Comparison of ENCODE assay signal across 13 cellular contexts in the genomic region with DNA sequence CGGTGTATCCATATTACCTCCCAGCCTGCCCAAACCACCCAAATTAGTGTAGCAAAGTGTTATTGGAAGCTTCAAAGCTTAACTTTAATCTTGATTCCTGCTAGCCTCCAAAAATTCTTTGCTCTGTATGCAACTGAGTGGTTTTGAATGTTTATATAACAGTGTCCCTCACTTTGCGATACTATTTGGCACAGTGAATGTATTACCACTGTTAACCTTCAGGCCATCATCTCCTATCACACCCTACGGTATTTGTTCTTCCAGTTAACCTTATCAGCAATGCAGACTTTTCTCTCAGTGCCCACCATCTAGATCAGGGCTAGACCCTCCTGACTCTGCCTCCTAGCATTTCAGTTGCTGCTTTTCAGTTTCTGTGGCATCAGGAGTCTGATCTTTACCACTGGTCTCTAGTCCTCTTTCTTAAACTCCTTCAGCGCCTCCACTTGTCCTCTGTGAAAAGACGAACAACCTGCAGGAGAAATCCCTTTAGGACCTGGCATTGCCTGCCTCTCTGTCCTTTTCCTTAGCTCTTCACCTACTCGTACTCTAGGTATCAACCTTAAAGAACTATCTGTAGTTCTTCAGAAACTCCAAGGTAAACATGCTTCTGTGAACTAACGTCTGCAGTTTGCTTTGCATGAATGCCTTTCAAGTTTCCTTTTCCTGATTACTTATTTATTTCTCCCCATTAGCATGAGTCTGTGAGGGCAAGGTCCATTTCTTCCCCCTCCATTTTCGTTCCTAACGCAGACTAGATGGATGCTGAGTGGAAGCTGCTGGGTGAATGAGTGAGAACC.
A peak's percentile ranks its signal among the peaks of the same experiment; 100 is the strongest.
DNase-seq lines count a peak whose midpoint lies in the region; ATAC-seq, FAIRE-seq and TF ChIP-seq lines count a peak whose summit lies in the region.
"Had no signal": no experiment of that assay in that cellular context is flagged by ENCODE, and none has a peak within 500 bp of the region (broad histone marks: within the 10 kb centered on the region; RNA-seq: fewer than 3 reads in every experiment).

No MANE protein-coding gene starts in this region.

- no peaks in the 10 kb centered on the region for H3K36me3 ChIP-seq in Caco-2 (ENCODE audit: control insufficient read depth, insufficient read depth, low read length)
- H3K36me3 ChIP-seq: tibial artery had no signal

- H3K27me3 ChIP-seq in Caco-2 (replicated peaks; ENCODE audit: control insufficient read depth, insufficient read depth, low read length) = no peaks in the 10 kb centered on the region
- H3K27me3 ChIP-seq: tibial artery had no signal

- H3K4me3 Mint-ChIP-seq in Caco-2 (ENCODE audit: unreplicated experiment) = peak overlapping the region; percentile 44
- H3K4me3 Mint-ChIP-seq: activated CD4-positive, alpha-beta T cell treated with anti-CD3 and anti-CD28 coated beads, Interleukin-2, amount 10 ng/mL, durations not matched to agents 7 days and 5 days; dendritic cell treated with granulocyte-macrophage colony-stimulating factor and Interleukin-4, amounts not matched to agents 40 ng/mL and 50 ng/mL, for 4 days had no signal

- H3K27me3 Mint-ChIP-seq in Caco-2 (ENCODE audit: insufficient read depth, unreplicated experiment) = no peaks in the 10 kb centered on the region
- H3K27me3 Mint-ChIP-seq: dendritic cell treated with granulocyte-macrophage colony-stimulating factor and Interleukin-4, amounts not matched to agents 40 ng/mL and 50 ng/mL, for 4 days had no signal

- H3K9me3 ChIP-seq in Caco-2 = no peaks in the 10 kb centered on the region
- H3K9me3 ChIP-seq: tibial artery had no signal

- H3K9me3 Mint-ChIP-seq in Caco-2 (ENCODE audit: unreplicated experiment) = no peaks in the 10 kb centered on the region
- H3K9me3 Mint-ChIP-seq: activated CD4-positive, alpha-beta T cell treated with anti-CD3 and anti-CD28 coated beads, Interleukin-2, amount 10 ng/mL, durations not matched to agents 7 days and 5 days had no signal

- no peak for DNase-seq in Caco-2
- peak; percentile 66 for DNase-seq in RCC 7860 (ENCODE audit: low spot score)
- peak; percentile 69 for DNase-seq in left kidney (ENCODE audit: low read depth, low spot score)
- DNase-seq in RPMI8226 = no peak
- no peak for DNase-seq in stimulated activated CD4-positive, alpha-beta T cell treated with anti-CD3 and anti-CD28 coated beads, Interleukin-4, amount 100 ng/mL, for 24 hours
- no peak for DNase-seq in SW480 (ENCODE audit: low spot score)
- no peak for DNase-seq in GM13977 (ENCODE audit: low spot score)
- DNase-seq: activated CD4-positive, alpha-beta T cell treated with anti-CD3 and anti-CD28 coated beads, Interleukin-2, amount 10 ng/mL, durations not matched to agents 7 days and 5 days; NCI-H1436 treated with DMSO at 0.1 percent for 48 hours; NCI-H69; tibial artery had no signal

- peak overlapping the region; percentile 68 for H3K27ac Mint-ChIP-seq in Caco-2 (ENCODE audit: unreplicated experiment)
- H3K27ac Mint-ChIP-seq: activated CD4-positive, alpha-beta T cell treated with anti-CD3 and anti-CD28 coated beads, Interleukin-2, amount 10 ng/mL, durations not matched to agents 7 days and 5 days; dendritic cell treated with granulocyte-macrophage colony-stimulating factor and Interleukin-4, amounts not matched to agents 40 ng/mL and 50 ng/mL, for 4 days had no signal

- no peaks in the 10 kb centered on the region for H3K36me3 Mint-ChIP-seq in Caco-2 (ENCODE audit: insufficient read depth, unreplicated experiment)

- no TSS peak for BruUV-seq in Caco-2 (replicated peaks; lab: Mats Ljungman, UMichigan)

- in situ Hi-C loops in GM13977 (cut with MboI; ENCODE audit: low pct_unique_long_range_greater_than_20kb, low sequenced_read_pairs, unreplicated experiment) = no loop called here

- peaks cover 23% of the 10 kb centered on the region for H3K4me1 Mint-ChIP-seq in Caco-2 (ENCODE audit: low read depth, unreplicated experiment)
- H3K4me1 Mint-ChIP-seq: activated CD4-positive, alpha-beta T cell treated with anti-CD3 and anti-CD28 coated beads, Interleukin-2, amount 10 ng/mL, durations not matched to agents 7 days and 5 days had no signal

- POLR2A ChIA-PET in Caco-2 (lab: Charles Lee) = no interaction called here

- TF ChIP-seq CTCF in Caco-2 (IDR thresholded peaks at IDR 0.05; ENCODE audit: insufficient read depth in 1 of 2, low read depth in 1 of 2, low read length in 1 of 2, severe bottlenecking in 1 of 2, unreplicated experiment in 1 of 2) = no peak
- no peak for TF ChIP-seq CTCF in GM13977 (IDR thresholded peaks at IDR 0.05; ENCODE audit: extremely low read depth, insufficient read depth, missing control alignments)

- intact Hi-C loops in Caco-2 (cut with micrococcal nuclease; ENCODE audit: unreplicated experiment) = loop anchor here (5.0 to 10.0 kb wide), 2 partner anchors 71 to 178 kb away; partner anchors contain the start of gene SNX7

- peak; percentile 70 for ATAC-seq in GM19397 (IDR thresholded peaks at IDR 0.05; ENCODE audit: unreplicated experiment)

- FAIRE-seq in RCC 7860 (lab: Jason Lieb, UNC) = peak; percentile 92

- CTCF ChIA-PET in Caco-2 (lab: Charles Lee) = interaction anchor here (1.0 kb wide), 1 partner anchor 16 kb away, joined by 3 read pairs; no protein-coding TSS in a partner anchor

- no peak overlapping the region for H3K4me3 ChIP-seq in Caco-2 (ENCODE audit: low read depth, low read length)
- H3K4me3 ChIP-seq: tibial artery had no signal

- H3K4me1 ChIP-seq in Caco-2 = peaks cover 25% of the 10 kb centered on the region

Comparison
In these comparisons a context has a peak if more than half of its experiments do, and no peak if none do; other contexts are left out.
1. DNase-seq: peak in RCC 7860 (single experiment) and left kidney (single experiment); none in Caco-2 (0 of 2), RPMI8226 (single experiment), stimulated activated CD4-positive, alpha-beta T cell treated with anti-CD3 and anti-CD28 coated beads, Interleukin-4, amount 100 ng/mL, for 24 hours (single experiment), SW480 (single experiment) and GM13977 (single experiment).